ENCODE assay signal across 28 cellular contexts in genomic region chrX:63436865-63437264, GRCh38.
"Had no signal": no experiment of that assay in that cellular context is flagged by ENCODE, and none has a peak within 500 bp of the region (broad histone marks: within the 10 kb centered on the region; RNA-seq: fewer than 3 reads in every experiment).

No MANE protein-coding gene starts in this region.

- H3K36me3 ChIP-seq: adrenal gland, breast epithelium, cardiac muscle cell, colonic mucosa, gastroesophageal sphincter had no signal

- H3K9me3 ChIP-seq: adrenal gland, ascending aorta, colonic mucosa, esophagus squamous epithelium, gastroesophageal sphincter had no signal

- H3K4me3 ChIP-seq: adrenal gland, ascending aorta, breast epithelium, cardiac muscle cell, colonic mucosa, esophagus squamous epithelium, gastroesophageal sphincter had no signal

- FAIRE-seq: endometrium had no signal

- H3K27ac ChIP-seq: adrenal gland, ascending aorta, breast epithelium, cardiac muscle cell, colonic mucosa, epithelial cell of prostate, esophagus squamous epithelium, gastroesophageal sphincter had no signal

- H3K27me3 ChIP-seq: adrenal gland, ascending aorta, breast epithelium, cardiac muscle cell, colonic mucosa, esophagus squamous epithelium, gastroesophageal sphincter had no signal

- H3K4me1 ChIP-seq: adrenal gland, ascending aorta, breast epithelium, colonic mucosa, gastroesophageal sphincter had no signal

- DNase-seq: activated CD4-positive, alpha-beta memory T cell treated with anti-CD3 and anti-CD28 coated beads for 36 hours; activated CD4-positive, alpha-beta T cell treated with anti-CD3 and anti-CD28 coated beads for 36 hours; activated CD4-positive, alpha-beta T cell treated with anti-CD3 and anti-CD28 coated beads, Interleukin-2, amount 10 ng/mL, durations not matched to agents 24 days and 14 days; activated CD4-positive, CD25-positive, alpha-beta regulatory T cell; activated CD4-positive, CD25-positive, alpha-beta regulatory T cell treated with anti-CD3 and anti-CD28 coated beads, Interleukin-2, amount 50 U/mL, for 72 hours; activated CD8-positive, alpha-beta memory T cell treated with anti-CD3 and anti-CD28 coated beads, Interleukin-2, amount 10 ng/mL, durations not matched to agents 7 days and 5 days; activated CD8-positive, alpha-beta memory T cell treated with anti-CD3 and anti-CD28 coated beads, Interleukin-2, amount 50 U/mL, for 4 hours; activated CD8-positive, alpha-beta T cell treated with anti-CD3 and anti-CD28 coated beads, Interleukin-2, amount 10 ng/mL, durations not matched to agents 7 days and 5 days; activated effector memory CD4-positive, alpha-beta T cell treated with anti-CD3 and anti-CD28 coated beads, Interleukin-2, amount 50 U/mL, for 16 hours; activated naive CD4-positive, alpha-beta T cell treated with anti-CD3 and anti-CD28 coated beads for 36 hours; activated naive CD8-positive, alpha-beta T cell treated with anti-CD3 and anti-CD28 coated beads for 36 hours; activated naive CD8-positive, alpha-beta T cell treated with anti-CD3 and anti-CD28 coated beads, Interleukin-2, amount 50 U/mL, for 24 hours; activated T-cell treated with anti-CD3 and anti-CD28 coated beads, Interleukin-2, amount 50 U/mL, for 1 hour; activated T-cell treated with anti-CD3 and anti-CD28 coated beads, Interleukin-2, amount 50 U/mL, for 48 hours; adrenal gland; central memory CD4-positive, alpha-beta T cell; cerebellar nuclear complex; colonic mucosa; effector CD8-positive, alpha-beta T cell; esophagus squamous epithelium; foreskin melanocyte; T-helper 2 cell had no signal
